1 cellular context compared by ENCODE assay signal in genomic region chr1:213980906-213981305, GRCh38.
TF ChIP-seq lines count a peak whose summit lies in the region.

No MANE protein-coding gene starts in this region.

TF ChIP-seq in WTC11, 78 proteins besides CTCF, POLR2A, EP300 and RAD21 (continued from another document):
- TF ChIP-seq GRHL2 (CRISPR knock-in tag; IDR thresholded peaks at IDR 0.05; ENCODE audit: insufficient replicate concordance, severe bottlenecking) (no peak), GABPB1 (CRISPR knock-in tag; IDR thresholded peaks at IDR 0.05) (no peak)
